27 cellular contexts compared by ENCODE assay signal in the genomic region with DNA sequence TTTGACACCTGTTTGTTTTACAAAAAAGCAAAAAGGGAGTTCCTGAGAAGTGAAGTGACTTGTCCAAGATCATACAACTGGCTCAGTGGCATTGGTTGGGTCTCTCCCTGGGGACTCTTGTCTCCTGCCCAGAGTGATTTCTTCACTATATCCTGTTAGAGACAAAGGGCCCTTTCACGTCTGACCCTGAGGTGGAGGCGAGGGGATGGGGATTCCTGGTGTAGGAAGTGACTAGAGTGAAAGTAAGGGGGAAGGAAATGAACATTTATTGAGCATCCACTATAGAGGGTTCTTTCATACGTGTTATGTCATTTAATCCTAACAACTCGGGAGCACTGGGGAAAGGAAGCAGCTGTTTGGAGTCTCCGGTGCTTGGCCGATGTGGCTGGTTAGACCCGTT. TPM values are rescaled to one million over a fixed set of nuclear protein-coding genes. Genes with fewer than 3 reads are reported as not detected.
DNase-seq lines count a peak whose midpoint lies in the region; ATAC-seq, FAIRE-seq and TF ChIP-seq lines count a peak whose summit lies in the region.
"Had no signal": no experiment of that assay in that cellular context is flagged by ENCODE, and none has a peak within 500 bp of the region (broad histone marks: within the 10 kb centered on the region; RNA-seq: fewer than 3 reads in every experiment).

No MANE protein-coding gene starts in this region.

- H3F3A ChIP-seq in neural progenitor cell (ENCODE audit: low read depth), result no peaks in the 10 kb centered on the region

- H3K4me1 Mint-ChIP-seq in neural progenitor cell, result peaks cover 13% of the 10 kb centered on the region
- H3K4me1 Mint-ChIP-seq: CD4-positive, alpha-beta memory T cell had no signal

- intact Hi-C loops in GM12878 (cut with micrococcal nuclease; ENCODE audit: unreplicated experiment), result loop anchor here (2.0 kb wide), 1 partner anchor 24 kb away; no protein-coding TSS in a partner anchor
- intact Hi-C loops in posterior cingulate gyrus (cut with DNase I), result no loop called here

- no peak for TF ChIP-seq RAD21 in GM12878 (IDR thresholded peaks at IDR 0.05; ENCODE audit: insufficient read depth, low read depth, low read length)

- ATAC-seq in GM12878, result peak; percentile 66
- ATAC-seq: HepG2, K562 had no signal

- no peaks in the 10 kb centered on the region for H3K36me3 Mint-ChIP-seq in neural progenitor cell
- H3K36me3 Mint-ChIP-seq: CD4-positive, alpha-beta memory T cell had no signal

- no peak overlapping the region for H3K9ac ChIP-seq in GM12878 (ENCODE audit: control insufficient read depth, insufficient read depth, low read length)
- no peak overlapping the region for H3K9ac ChIP-seq in neural progenitor cell

- TF ChIP-seq CTCF in GM12878 (IDR thresholded peaks at IDR 0.05 in 2 of 3, conservative IDR thresholded peaks at IDR 0.05 in 1 of 3; ENCODE audit: control insufficient read depth in 2 of 3, extremely low read depth in 1 of 3, insufficient read depth in 1 of 3, low read depth in 3 of 3, low read length in 3 of 3) (no peak), neural progenitor cell (IDR thresholded peaks at IDR 0.05) (no peak)

- no peak overlapping the region for H3K4me3 Mint-ChIP-seq in neural progenitor cell
- H3K4me3 Mint-ChIP-seq: CD4-positive, alpha-beta memory T cell had no signal

- RAD21 ChIA-PET in GM12878 (lab: Charles Lee; ENCODE audit: unreplicated experiment), result interaction anchor here (1.0 to 2.9 kb wide), 2 partner anchors 16 to 24 kb away, joined by 3 to 8 read pairs; no protein-coding TSS in a partner anchor

- WGBS in GM12878 (ENCODE audit: insufficient coverage, insufficient replicate concordance, low lambda C conversion rate, missing lambda C conversion rate), result 6% methylated on average over 7 of the region's 7 CpGs

- 0 out of 2 replicates have a peak, but pooled peaks cover 3% of the 10 kb centered on the region for H3K4me1 ChIP-seq in GM12878 (ENCODE audit: control insufficient read depth, insufficient read depth, low read length)
- H3K4me1 ChIP-seq in neural progenitor cell, result no peaks in the 10 kb centered on the region

- H3K27me3 ChIP-seq in GM12878 (replicated peaks in 1 of 2; ENCODE audit: control insufficient read depth in 2 of 2, insufficient read depth in 2 of 2, low read length in 1 of 2), result no peaks in the 10 kb centered on the region
- peaks cover 11% of the 10 kb centered on the region for H3K27me3 ChIP-seq in neural progenitor cell

- H3K9me3 ChIP-seq in GM12878 (replicated peaks; ENCODE audit: control insufficient read depth, insufficient read depth, low read length), result no peaks in the 10 kb centered on the region; the same call in 2 of the 3 replicates
- H3K9me3 ChIP-seq in neural progenitor cell (ENCODE audit: low read depth), result no peaks in the 10 kb centered on the region
- H3K9me3 ChIP-seq: Caco-2 had no signal

- SMC1A ChIA-PET in GM12878 (lab: Charles Lee; ENCODE audit: uncharacterized antibody, unreplicated experiment), result interaction anchor here (1.7 to 5.8 kb wide), 5 partner anchors 10 to 25 kb away, joined by 3 to 35 read pairs (median 16); no protein-coding TSS in a partner anchor

- H2AFZ ChIP-seq in GM12878 (ENCODE audit: control insufficient read depth, low read depth, low read length) (no peak overlapping the region), neural progenitor cell (replicated peaks) (no peak overlapping the region)

- DNase-seq in COLO829 (ENCODE audit: low spot score) (peak; percentile 90), RPMI7951 (ENCODE audit: low read depth) (peak; percentile 45), GM12878 (ENCODE audit: low read depth, low spot score) (no peak), neural progenitor cell (ENCODE audit: low spot score) (no peak), posterior cingulate gyrus (no peak), NAMALWA (ENCODE audit: low spot score) (no peak), HuH-7 (ENCODE audit: low spot score) (no peak)
- no peak for DNase-seq in NK-92 treated with Interleukin-12 subunit alpha and Interleukin-12 subunit beta, amount 100 ng/mL, for 24 hours (lab: John Stamatoyannopoulos, UW)
- DNase-seq: Caco-2; CD4-positive, alpha-beta memory T cell; DMS 273 treated with DMSO at 0.1 percent for 48 hours; EL; GDM1; MV-4-11; NCI-H2029; NCI-H526 treated with DMSO at 0.1 percent for 48 hours; OCI-M1 had no signal

- H3K9me3 Mint-ChIP-seq in neural progenitor cell, result peaks cover 4% of the 10 kb centered on the region
- H3K9me3 Mint-ChIP-seq: CD4-positive, alpha-beta memory T cell had no signal

- in situ Hi-C loops in GM12878 (cut with MboI), result no loop called here

- H3K4me3 ChIP-seq in GM12878, result no peak overlapping the region
- H3K4me3 ChIP-seq in neural progenitor cell, result no peak overlapping the region
- H3K4me3 ChIP-seq: K562 had no signal

- no peak for TF ChIP-seq POLR2A in GM12878 (IDR thresholded peaks at IDR 0.05; ENCODE audit: low read depth, low read length)

- no peak for FAIRE-seq in GM12878 (lab: Jason Lieb, UNC)
- FAIRE-seq: GM12892, GM19239, H54, HepG2, K562, RCC 7860 had no signal

- CTCF ChIA-PET in GM12878 (lab: Yijun Ruan, JAX), result interaction anchor here (1.6 to 2.8 kb wide), 3 partner anchors 12 to 53 kb away, joined by 3 to 14 read pairs (median 6); no protein-coding TSS in a partner anchor

- H3K27me3 Mint-ChIP-seq in neural progenitor cell (ENCODE audit: insufficient read depth, low read depth), result peaks cover 13% of the 10 kb centered on the region

- TF ChIP-seq EP300 in GM12878 (IDR thresholded peaks at IDR 0.05; ENCODE audit: borderline replicate concordance in 1 of 2, control insufficient read depth in 1 of 2, low read depth in 2 of 2, low read length in 2 of 2), result no peak

- BruUV-seq in GM12878 (replicated peaks; lab: Mats Ljungman, UMichigan), result no TSS peak

- H4K20me1 ChIP-seq in GM12878 (ENCODE audit: control insufficient read depth, insufficient read depth) (no peaks in the 10 kb centered on the region), neural progenitor cell (ENCODE audit: low read depth) (no peaks in the 10 kb centered on the region)

- POLR2A ChIA-PET in GM12878 (lab: Charles Lee), result interaction anchor here (0.9 kb wide), 2 partner anchors 12 to 24 kb away, joined by 3 to 4 read pairs; no protein-coding TSS in a partner anchor

- no peaks in the 10 kb centered on the region for H3K36me3 ChIP-seq in GM12878 (ENCODE audit: control insufficient read depth in 2 of 2, insufficient read depth in 2 of 2, low read length in 1 of 2)
- H3K36me3 ChIP-seq in neural progenitor cell, result no peaks in the 10 kb centered on the region

- H3K4me2 ChIP-seq in GM12878 (ENCODE audit: control insufficient read depth, insufficient read depth) (no peak overlapping the region), neural progenitor cell (no peak overlapping the region)

- H3K79me2 ChIP-seq in GM12878 (ENCODE audit: control insufficient read depth, insufficient read depth, low read length) (no peaks in the 10 kb centered on the region), neural progenitor cell (ENCODE audit: low read depth) (no peaks in the 10 kb centered on the region)

- H3K27ac Mint-ChIP-seq in neural progenitor cell, result peak overlapping the region; percentile 51
- H3K27ac Mint-ChIP-seq: CD4-positive, alpha-beta memory T cell had no signal

- H3K27ac ChIP-seq in GM12878 (ENCODE audit: control insufficient read depth, insufficient read depth), result no peak overlapping the region
- H3K27ac ChIP-seq in neural progenitor cell, result no peak overlapping the region

TF ChIP-seq in GM12878, 131 proteins besides CTCF, POLR2A, EP300 and RAD21 (continues in another document):
- no peak for TF ChIP-seq STAT1 (conservative IDR thresholded peaks at IDR 0.05)
- no peak for TF ChIP-seq SUZ12 (IDR thresholded peaks at IDR 0.05; ENCODE audit: unreplicated experiment)

RNA-seq across cellular contexts. Expression of a gene that starts 9.0 kb away (rescaled TPM):
- total RNA-seq in RPMI7951 (2014; rRNA removed; shearing (Covaris generic)), result 19.7 and 26.7 TPM in 2 replicates
- total RNA-seq in GM12878 (2013; cell fraction: nucleolus; rRNA removed), result 40.8 and 47.7 TPM in 2 replicates
- 16.2 and 17.7 TPM in 2 replicates for total RNA-seq in GM12878 (2014; rRNA removed)
- total RNA-seq in GM12878 (2014; rRNA removed; fragmentation: Illumina TruSeq; extraction: Trizol), result 14.8 and 15.4 TPM in 2 replicates
- total RNA-seq in GM12878 (2021), result 22.8 and 22.9 TPM in 2 replicates
- 1.4 TPM for polyA plus RNA-seq in GM12878 (2011; ENCODE audit: low read depth)
- polyA plus RNA-seq in GM12878 (2011; rRNA removed), result 7.9 and 12.0 TPM in 2 replicates
- polyA plus RNA-seq in GM12878 (2011; cell fraction: cytosol; rRNA removed), result 11.2 and 12.0 TPM in 2 replicates
- 10.9 and 12.4 TPM in 2 replicates for polyA plus RNA-seq in GM12878 (2011; cell fraction: nucleus; rRNA removed)
- polyA plus RNA-seq in GM12878 (2012), result 1.7 and 2.1 TPM in 2 replicates
- 17.0 and 17.3 TPM in 2 replicates for polyA plus RNA-seq in GM12878 (2014; fragmentation: Illumina TruSeq; extraction: Trizol)
- polyA plus RNA-seq in GM12878 (2014; fragmentation: Nextera tagmentation; extraction: Ambion mirVana), result 1 to 10 TPM in 1 of 2 experiments, under 1 TPM in 1; 0.69 to 1.4 TPM
- 15.2 and 15.6 TPM in 2 replicates for polyA plus RNA-seq in GM12878 (2014; rRNA removed)
- 10 to 100 TPM; 10.6 to 12.3 TPM for polyA plus RNA-seq in GM12878 (2016; fragmentation: Nextera tagmentation; extraction: Ambion mirVana)
- polyA minus RNA-seq in GM12878 (2011; rRNA and poly(A)+ RNA removed), result 28.0 and 30.9 TPM in 2 replicates
- 4.4 and 5.1 TPM in 2 replicates for polyA minus RNA-seq in GM12878 (2011; cell fraction: cytosol; rRNA and poly(A)+ RNA removed)
- 8.7 and 10.0 TPM in 2 replicates for polyA minus RNA-seq in GM12878 (2011; cell fraction: nucleus; rRNA and poly(A)+ RNA removed)
- 0.47 TPM in 1 of 2 replicates, not detected in the other for total RNA-seq in neural progenitor cell (ENCODE audit: low replicate concordance)
- total RNA-seq: A172; CD4-positive, alpha-beta memory T cell; HT-29; NCI-H460 had no signal
- polyA plus RNA-seq: CD4-positive, alpha-beta memory T cell had no signal

RNA-seq across cellular contexts. Expression of a gene that starts 53.4 kb away (rescaled TPM):
- total RNA-seq in RPMI7951 (2014; rRNA removed; shearing (Covaris generic)), result not detected in 2 replicates
- not detected in 2 replicates for total RNA-seq in GM12878 (2013; cell fraction: nucleolus; rRNA removed)
- total RNA-seq in GM12878 (2014; rRNA removed) (1.1 TPM in 1 of 2 replicates, not detected in the other), GM12878 (2014; rRNA removed; fragmentation: Illumina TruSeq; extraction: Trizol) (0.41 and 0.58 TPM in 2 replicates), GM12878 (2021) (0.96 TPM in 1 of 2 replicates, not detected in the other), neural progenitor cell (ENCODE audit: low replicate concordance) (0.37 and 0.93 TPM in 2 replicates)
- polyA plus RNA-seq in GM12878 (2011; ENCODE audit: low read depth), result not detected
- polyA plus RNA-seq in GM12878 (2011; rRNA removed) (0.20 TPM in 1 of 2 replicates, not detected in the other), GM12878 (2014; fragmentation: Illumina TruSeq; extraction: Trizol) (0.44 TPM in 1 of 2 replicates, not detected in the other), GM12878 (2014; fragmentation: Nextera tagmentation; extraction: Ambion mirVana) (1 to 10 TPM; 1.2 to 1.5 TPM), GM12878 (2014; rRNA removed) (0.23 and 0.43 TPM in 2 replicates), GM12878 (2016; fragmentation: Nextera tagmentation; extraction: Ambion mirVana) (1 to 10 TPM in 1 of 2 experiments, under 1 TPM in 1; 0.50 to 1.6 TPM)
- 0.13 and 0.17 TPM in 2 replicates for polyA plus RNA-seq in GM12878 (2011; cell fraction: cytosol; rRNA removed)
- polyA plus RNA-seq in GM12878 (2011; cell fraction: nucleus; rRNA removed), result 0.29 and 0.37 TPM in 2 replicates
- 0.15 TPM in 1 of 2 replicates, not detected in the other for polyA plus RNA-seq in GM12878 (2012)
- polyA minus RNA-seq in GM12878 (2011; rRNA and poly(A)+ RNA removed), result not detected in 2 replicates
- not detected in 2 replicates for polyA minus RNA-seq in GM12878 (2011; cell fraction: cytosol; rRNA and poly(A)+ RNA removed)
- not detected in 2 replicates for polyA minus RNA-seq in GM12878 (2011; cell fraction: nucleus; rRNA and poly(A)+ RNA removed)
- total RNA-seq: A172; Caco-2; CD4-positive, alpha-beta memory T cell; HepG2; HT-29; MCF 10A; NCI-H460 had no signal
- polyA plus RNA-seq: CD4-positive, alpha-beta memory T cell; HepG2 had no signal

Comparison
In these comparisons a context has a peak if more than half of its experiments do, and no peak if none do; other contexts are left out.
1. DNase-seq: peak in COLO829 (single experiment) and RPMI7951 (single experiment); none in GM12878 (single experiment), neural progenitor cell (single experiment), posterior cingulate gyrus (0 of 10), NAMALWA (single experiment), HuH-7 (single experiment) and NK-92 treated with Interleukin-12 subunit alpha and Interleukin-12 subunit beta, amount 100 ng/mL, for 24 hours (single experiment).
2. RNA of a gene that starts 9.0 kb away (total RNA-seq): 19.7 to 26.7 TPM in RPMI7951 and 14.8 to 47.7 TPM in GM12878; 0.47 TPM in neural progenitor cell; every median in the first group is over 10 times any median in the second.